ENCODE assay signal across 12 cellular contexts in the genomic region with DNA sequence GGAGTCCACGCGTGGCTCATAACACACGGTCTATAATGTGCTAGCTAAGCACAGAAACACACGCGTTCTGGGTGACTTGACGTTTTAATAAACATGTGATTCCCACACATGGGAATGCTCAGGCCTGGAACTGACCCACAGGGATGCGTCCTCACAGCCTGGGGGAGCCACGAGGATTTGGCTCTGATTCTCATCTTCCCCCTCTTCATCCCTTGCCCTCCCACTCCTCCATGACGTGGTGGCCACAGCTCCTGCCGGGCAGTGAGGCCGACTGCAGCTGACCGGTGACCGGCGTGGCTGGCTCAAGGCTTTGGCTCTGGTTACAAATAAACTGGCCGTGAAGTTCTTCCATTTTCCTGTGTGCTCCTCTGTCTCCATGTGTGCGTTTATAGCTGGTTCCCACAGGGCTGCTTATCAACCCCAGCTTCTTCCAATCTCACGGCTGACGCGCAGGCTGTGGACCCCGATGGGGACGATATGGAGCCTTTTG. TPM values are rescaled to one million over a fixed set of nuclear protein-coding genes. Genes with fewer than 3 reads are reported as not detected.
DNase-seq lines count a peak whose midpoint lies in the region; ATAC-seq, FAIRE-seq and TF ChIP-seq lines count a peak whose summit lies in the region.
"Had no signal": no experiment of that assay in that cellular context is flagged by ENCODE, and none has a peak within 500 bp of the region (broad histone marks: within the 10 kb centered on the region; RNA-seq: fewer than 3 reads in every experiment).

No MANE protein-coding gene starts in this region.

- H3K36me3 ChIP-seq in HUES64 (ENCODE audit: insufficient read depth, low read length) (no peaks in the 10 kb centered on the region), mammary epithelial cell (ENCODE audit: insufficient read depth, low read length) (no peaks in the 10 kb centered on the region), keratinocyte (ENCODE audit: control insufficient read depth in 2 of 2, extremely low read depth in 1 of 2, insufficient read depth in 2 of 2, low read length in 2 of 2) (no peaks in the 10 kb centered on the region), stomach (no peaks in the 10 kb centered on the region)

- no peaks in the 10 kb centered on the region for H3K9me1 ChIP-seq in keratinocyte (ENCODE audit: control insufficient read depth, extremely low read depth, insufficient read depth, low read length)

- H3K27ac ChIP-seq in HUES64 (ENCODE audit: low read depth, low read length), result peak overlapping the region; percentile 53
- H3K27ac ChIP-seq in mammary epithelial cell (ENCODE audit: insufficient read depth, low read depth, low read length), result peak overlapping the region; percentile 29
- peak overlapping the region; percentile 51 for H3K27ac ChIP-seq in keratinocyte (ENCODE audit: control insufficient read depth, insufficient read depth, low read length)
- H3K27ac ChIP-seq in stomach, result peak overlapping the region in 3 of 5 donors; percentile 13 to 46 (median 35)

- H3K4me3 ChIP-seq in HUES64 (ENCODE audit: low read length), result no peak overlapping the region
- H3K4me3 ChIP-seq in mammary epithelial cell (replicated peaks in 1 of 3; ENCODE audit: insufficient read depth in 1 of 3, low read depth in 2 of 3, low read length in 3 of 3), result no peak overlapping the region
- H3K4me3 ChIP-seq in keratinocyte (ENCODE audit: control insufficient read depth in 2 of 3, extremely low read depth in 1 of 3, insufficient read depth in 2 of 3, low read depth in 1 of 3, low read length in 3 of 3), result no peak overlapping the region
- no peak overlapping the region for H3K4me3 ChIP-seq in stomach

- peak overlapping the region; percentile 63 for H2AFZ ChIP-seq in mammary epithelial cell (ENCODE audit: low read depth, low read length)
- no peak overlapping the region for H2AFZ ChIP-seq in keratinocyte (ENCODE audit: control insufficient read depth, low read length)

- CTCF ChIA-PET in mammary epithelial cell (lab: Charles Lee; ENCODE audit: low non-redundant PET), result no interaction called here

- peaks cover 26% of the 10 kb centered on the region for H3K4me1 ChIP-seq in HUES64 (ENCODE audit: insufficient read depth, low read length)
- H3K4me1 ChIP-seq in mammary epithelial cell (ENCODE audit: insufficient read depth, low read length), result peaks cover 25% of the 10 kb centered on the region
- H3K4me1 ChIP-seq in keratinocyte (ENCODE audit: control insufficient read depth, extremely low read depth, insufficient read depth, low read length), result peaks cover 18% of the 10 kb centered on the region
- H3K4me1 ChIP-seq in stomach, result peaks cover 9 to 25% (median 18%) of the 10 kb centered on the region in 4 donors

- no TSS peak for BruUV-seq in mammary epithelial cell (replicated peaks; lab: Mats Ljungman, UMichigan)

- ATAC-seq in HG02973 (IDR thresholded peaks at IDR 0.05; ENCODE audit: unreplicated experiment), result no peak

- H3K27me3 ChIP-seq in HUES64 (ENCODE audit: insufficient read depth, low read length) (no peaks in the 10 kb centered on the region), mammary epithelial cell (ENCODE audit: insufficient read depth, low read length) (no peaks in the 10 kb centered on the region), keratinocyte (ENCODE audit: control insufficient read depth, extremely low read depth, insufficient read depth, low read length) (no peaks in the 10 kb centered on the region), stomach (no peaks in the 10 kb centered on the region)

- H3K9ac ChIP-seq in HUES64 (ENCODE audit: low read depth, low read length), result no peak overlapping the region
- no peak overlapping the region for H3K9ac ChIP-seq in mammary epithelial cell (ENCODE audit: insufficient read depth, low read length)
- H3K9ac ChIP-seq in keratinocyte (ENCODE audit: control insufficient read depth, extremely low read depth, insufficient read depth, low read length), result no peak overlapping the region

- TF ChIP-seq EP300 in stomach (IDR thresholded peaks at IDR 0.05), result no peak

- dilution Hi-C loops in mammary epithelial cell (cut with HindIII; ENCODE audit: low sequenced_read_pairs) (no loop called here), keratinocyte (cut with MboI; ENCODE audit: extremely low pct_ligation_motif_present, low sequenced_read_pairs) (no loop called here)

- TF ChIP-seq CTCF in mammary epithelial cell (conservative IDR thresholded peaks at IDR 0.05 in 1 of 2, IDR thresholded peaks at IDR 0.05 in 1 of 2; ENCODE audit: extremely low read depth in 1 of 2, insufficient read depth in 1 of 2, low read depth in 1 of 2, low read length in 2 of 2) (no peak), keratinocyte (optimal IDR thresholded peaks at IDR 0.05 in 1 of 3, IDR thresholded peaks at IDR 0.05 in 1 of 3, conservative IDR thresholded peaks at IDR 0.05 in 1 of 3; ENCODE audit: extremely low read depth in 1 of 3, insufficient read depth in 2 of 3, low read length in 3 of 3) (no peak), stomach (IDR thresholded peaks at IDR 0.05) (no peak)

- in situ Hi-C loops in mammary epithelial cell (cut with MboI; ENCODE audit: low sequenced_read_pairs in 2 of 2), result no loop called here

- H4K20me1 ChIP-seq in mammary epithelial cell (ENCODE audit: insufficient read depth, low read length) (no peaks in the 10 kb centered on the region), keratinocyte (ENCODE audit: control insufficient read depth, extremely low read depth, insufficient read depth, low read length) (no peaks in the 10 kb centered on the region)

- H3K4me2 ChIP-seq in mammary epithelial cell (ENCODE audit: insufficient read depth, low read depth, low read length) (no peak overlapping the region), keratinocyte (ENCODE audit: control insufficient read depth, extremely low read depth, insufficient read depth, low read depth, low read length) (no peak overlapping the region)

- intact Hi-C loops in mammary epithelial cell (cut with micrococcal nuclease) (no loop called here), stomach (cut with DNase I; ENCODE audit: low total_unique reads) (no loop called here)

- H3K79me2 ChIP-seq in mammary epithelial cell (ENCODE audit: insufficient read depth, low read length), result no peaks in the 10 kb centered on the region
- H3K79me2 ChIP-seq in keratinocyte (ENCODE audit: control insufficient read depth, insufficient read depth, low read length), result no peaks in the 10 kb centered on the region

- FAIRE-seq in keratinocyte (lab: Jason Lieb, UNC), result no peak
- no peak for FAIRE-seq in GM12891 (lab: Jason Lieb, UNC)

- TF ChIP-seq POLR2A in stomach (IDR thresholded peaks at IDR 0.05), result no peak
- TF ChIP-seq POLR2A in GM12891 (IDR thresholded peaks at IDR 0.05; ENCODE audit: low read depth, low read length), result no peak

- 95% methylated on average over 21 of the region's 21 CpGs for WGBS in HUES64
- over 99% methylated on average over 17 of the region's 21 CpGs for WGBS in mammary epithelial cell (ENCODE audit: low coverage, missing lambda C conversion rate)
- 86 to 91% (median 87%) methylated on average over 20 to 21 of the region's 21 CpGs for WGBS in stomach, 5 donors

- no peaks in the 10 kb centered on the region for H3K9me3 ChIP-seq in HUES64 (ENCODE audit: insufficient read depth, low read depth, low read length)
- no peaks in the 10 kb centered on the region for H3K9me3 ChIP-seq in mammary epithelial cell (replicated peaks; ENCODE audit: insufficient read depth, low read length)
- H3K9me3 ChIP-seq in keratinocyte (ENCODE audit: control insufficient read depth, low read depth, low read length), result no peaks in the 10 kb centered on the region
- H3K9me3 ChIP-seq in stomach, result no peaks in the 10 kb centered on the region

- no peak for DNase-seq in mammary epithelial cell
- DNase-seq in keratinocyte (ENCODE audit: low read depth, low spot score), result no peak
- no peak for DNase-seq in stomach
- no peak for DNase-seq in GM12891 (ENCODE audit: insufficient read length, low spot score)
- no peak for DNase-seq in iPS-NIHi7 (ENCODE audit: extremely low spot score)
- DNase-seq: activated CD4-positive, alpha-beta memory T cell treated with anti-CD3 and anti-CD28 coated beads, Interleukin-2, amount 10 ng/mL, durations not matched to agents 7 days and 5 days; activated naive CD4-positive, alpha-beta T cell treated with Interleukin-2 at 50 U/mL for 16 hours; naive B cell; NCI-H1436; NK-92 treated with Interleukin-12 subunit alpha and Interleukin-12 subunit beta, amount 100 ng/mL, for 24 hours had no signal

TF ChIP-seq in GM12891, 5 proteins besides CTCF, POLR2A, EP300 and RAD21:
- TF ChIP-seq PAX5 (IDR thresholded peaks at IDR 0.05; ENCODE audit: insufficient read depth, low read length, severe bottlenecking), result no peak
- no peak for TF ChIP-seq SPI1 (IDR thresholded peaks at IDR 0.05; ENCODE audit: low read depth, low read length)
- no peak for TF ChIP-seq POU2F2 (IDR thresholded peaks at IDR 0.05; ENCODE audit: low read depth, low read length)
- TF ChIP-seq POLR2AphosphoS5 (IDR thresholded peaks at IDR 0.05; ENCODE audit: low read depth, low read length), result no peak
- no peak for TF ChIP-seq TAF1 (IDR thresholded peaks at IDR 0.05; ENCODE audit: low read depth, low read length)

RNA-seq across cellular contexts. Expression of a gene that starts 40.9 kb away (rescaled TPM):
- polyA plus RNA-seq in HUES64 (2013, experiment 1 of 2), result 12.2 TPM
- 12.4 TPM for polyA plus RNA-seq in HUES64 (2013, experiment 2 of 2)
- total RNA-seq in mammary epithelial cell, result 100 to 1,000 TPM in 1 of 2 donors, 10 to 100 TPM in 1; 95.4 to 268 TPM
- 125 TPM for polyA plus RNA-seq in mammary epithelial cell
- polyA minus RNA-seq in mammary epithelial cell, result 330 TPM
- polyA plus RNA-seq in keratinocyte, result 174 to 250 TPM (median 213 TPM) in 3 replicates
- polyA plus RNA-seq in keratinocyte (2011; ENCODE audit: low read depth), result 159 TPM
- 111 and 137 TPM in 2 replicates for polyA plus RNA-seq in keratinocyte (2011; cell fraction: cytosol; rRNA removed)
- 564 and 626 TPM in 2 replicates for polyA plus RNA-seq in keratinocyte (2011; cell fraction: nucleus; rRNA removed)
- polyA plus RNA-seq in keratinocyte (2012; ENCODE audit: low replicate concordance), result 148 and 270 TPM in 2 replicates
- polyA minus RNA-seq in keratinocyte, result 425 to 516 TPM (median 456 TPM) in 3 replicates
- polyA minus RNA-seq in keratinocyte (2011; cell fraction: cytosol; rRNA and poly(A)+ RNA removed), result 131 TPM
- 587 and 853 TPM in 2 replicates for polyA minus RNA-seq in keratinocyte (2011; cell fraction: nucleus; rRNA and poly(A)+ RNA removed)
- total RNA-seq in stomach, result 100 to 1,000 TPM in 4 of 5 donors, 10 to 100 TPM in 1; 78.2 to 187 (median 119) TPM
- polyA plus RNA-seq in stomach, result 10 to 100 TPM; 25.9 to 57.0 (median 31.4) TPM
- 67.9 TPM for polyA plus RNA-seq in GM12891 (2012; ENCODE audit: low read depth, missing spikeins)
